Comparison of ENCODE assay signal across 23 cellular contexts in the genomic region with DNA sequence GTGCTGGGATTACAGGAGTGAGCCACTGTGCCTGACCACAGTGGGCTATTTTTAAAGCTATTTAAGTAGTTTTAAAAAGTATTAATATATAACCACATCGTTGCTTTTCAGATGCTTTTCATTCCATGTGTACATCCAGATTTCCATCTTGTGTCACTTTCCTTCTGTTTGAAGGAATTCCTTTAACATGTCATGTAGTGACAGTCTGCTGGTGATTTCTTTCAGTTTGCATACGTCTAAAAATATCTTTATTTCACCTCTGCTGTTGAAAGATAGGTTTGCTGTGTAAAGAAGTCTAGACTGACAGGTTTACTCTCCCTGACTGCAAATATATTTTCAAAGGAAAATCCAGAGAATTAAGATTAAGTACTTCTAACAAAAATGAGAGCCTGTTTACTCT. TPM values are rescaled to one million over a fixed set of nuclear protein-coding genes. Genes with fewer than 3 reads are reported as not detected.
"Had no signal": no experiment of that assay in that cellular context is flagged by ENCODE, and none has a peak within 500 bp of the region (broad histone marks: within the 10 kb centered on the region; RNA-seq: fewer than 3 reads in every experiment).

No MANE protein-coding gene starts in this region.

- H3K27ac Mint-ChIP-seq: IgD-negative memory B cell had no signal

- H3K9me3 ChIP-seq: SK-N-SH had no signal

- H3K36me3 Mint-ChIP-seq: IgD-negative memory B cell had no signal

- H3K4me3 Mint-ChIP-seq: IgD-negative memory B cell had no signal

- H3K4me2 ChIP-seq: KMS-11, SK-N-SH had no signal

- H3K4me3 ChIP-seq: K562 had no signal

- ATAC-seq: K562 had no signal

- H3K9me3 Mint-ChIP-seq: IgD-negative memory B cell had no signal

- H3K9ac ChIP-seq: KMS-11, SK-N-SH had no signal

- H3K27ac ChIP-seq: KMS-11 had no signal

- DNase-seq: Kasumi-1, MM.1S, NCI-H1092 treated with DMSO at 0.1 percent for 48 hours, NCI-H1436, NCI-H187, NCI-H2081 treated with DMSO at 0.1 percent for 48 hours, NCI-H2171, NCI-H226, NCI-H446, NCI-H510A, NCI-H524 treated with DMSO at 0.1 percent for 48 hours, NCI-H69, NCI-H774, RPMI8226, SHP77, SK-N-SH, SW 1271 had no signal

RNA-seq across cellular contexts. Expression of a gene that starts 12.2 kb away (rescaled TPM):
- total RNA-seq: HT1080, K562, M059J, SK-MEL-5 had no signal
- polyA plus RNA-seq: IgD-negative memory B cell, K562, SK-N-SH had no signal

RNA-seq across cellular contexts. Expression of a gene that starts 58.4 kb away (rescaled TPM):
- total RNA-seq: K562, SK-MEL-5 had no signal
